In genomic region chr3:168342946-168343856, GRCh38 we compare ENCODE assay signal across 18 cellular contexts.
A peak's percentile ranks its signal among the peaks of the same experiment; 100 is the strongest.
DNase-seq lines count a peak whose midpoint lies in the region; ATAC-seq, FAIRE-seq and TF ChIP-seq lines count a peak whose summit lies in the region.
"Had no signal": no experiment of that assay in that cellular context is flagged by ENCODE, and none has a peak within 500 bp of the region (broad histone marks: within the 10 kb centered on the region; RNA-seq: fewer than 3 reads in every experiment).

No MANE protein-coding gene starts in this region.

- peak overlapping the region; percentile 85 for H3K4ac ChIP-seq in mesendoderm (ENCODE audit: low read depth, low read length)

- peak overlapping the region; percentile 49 for H2BK5ac ChIP-seq in mesendoderm (ENCODE audit: low read length)

- H2BK120ac ChIP-seq in mesendoderm (ENCODE audit: low read depth, low read length): no peak overlapping the region

- WGBS in mesendoderm (ENCODE audit: extremely low coverage, insufficient coverage, low lambda C conversion rate): no CpG with 5 or more reads among the region's 9 CpGs

- no peak overlapping the region for H4K8ac ChIP-seq in mesendoderm (ENCODE audit: low read depth, low read length)

- TF ChIP-seq CTCF in bronchial epithelial cell (IDR thresholded peaks at IDR 0.05; ENCODE audit: insufficient read depth, low read length, severe bottlenecking): no peak

- H3K9ac ChIP-seq in mesendoderm (ENCODE audit: low read length): peak overlapping the region; percentile 25

- H3K27me3 ChIP-seq in bronchial epithelial cell (ENCODE audit: control insufficient read depth, insufficient read depth, low read length) (no peaks in the 10 kb centered on the region), mesendoderm (ENCODE audit: insufficient read depth, low read length, poor library complexity) (no peaks in the 10 kb centered on the region)
- H3K27me3 ChIP-seq: MG63 had no signal

- H3K4me1 ChIP-seq in mesendoderm (ENCODE audit: control insufficient read depth, low read depth, low read length): peaks cover 18% of the 10 kb centered on the region
- H3K4me1 ChIP-seq: A549, Caco-2 had no signal

- peak; percentile 35 for DNase-seq in Daoy (ENCODE audit: low read depth)
- DNase-seq in NCI-H69 (lab: John Stamatoyannopoulos, UW): peak; percentile 49
- peak; percentile 21 for DNase-seq in bronchial epithelial cell (ENCODE audit: low read depth)
- no peak for DNase-seq in mesendoderm
- DNase-seq in activated CD8-positive, alpha-beta T cell treated with anti-CD3 and anti-CD28 coated beads, Interleukin-2, amount 10 ng/mL, durations not matched to agents 7 days and 5 days: no peak
- DNase-seq in stimulated activated CD4-positive, alpha-beta T cell treated with anti-CD3 and anti-CD28 coated beads, Interleukin-4, amount 100 ng/mL, for 4 hours: no peak
- DNase-seq: Caco-2, HCEC 1CT, MG63, NCI-H1105, NCI-H187, NCI-H2171 treated with DMSO at 0.1 percent for 48 hours, RPMI8226 had no signal

- no peak overlapping the region for H3K4me2 ChIP-seq in mesendoderm (ENCODE audit: low read length)
- H3K4me2 ChIP-seq: A549 had no signal

- FAIRE-seq in bronchial epithelial cell (lab: Jason Lieb, UNC): no peak
- FAIRE-seq: A549, GM12878, GM18507 had no signal

- no peak overlapping the region for H3K27ac ChIP-seq in mesendoderm (ENCODE audit: low read depth, low read length)
- H3K27ac ChIP-seq: A549 had no signal

- no peak overlapping the region for H3K4me3 ChIP-seq in bronchial epithelial cell (ENCODE audit: low read depth, low read length)
- no peak overlapping the region for H3K4me3 ChIP-seq in mesendoderm (ENCODE audit: low read length)
- H3K4me3 ChIP-seq: A549, GM12878, MG63 had no signal

- H3K4me1 Mint-ChIP-seq in activated CD8-positive, alpha-beta T cell treated with anti-CD3 and anti-CD28 coated beads, Interleukin-2, amount 10 ng/mL, durations not matched to agents 7 days and 5 days (ENCODE audit: low read depth): no peaks in the 10 kb centered on the region
- H3K4me1 Mint-ChIP-seq: CD14-positive monocyte had no signal

- peak overlapping the region; percentile 7 for H3K23ac ChIP-seq in mesendoderm (ENCODE audit: low read length)

- no peaks in the 10 kb centered on the region for H3K79me2 ChIP-seq in mesendoderm (ENCODE audit: control insufficient read depth, insufficient read depth, low read length)

- H4K5ac ChIP-seq in mesendoderm (ENCODE audit: low read length): peak overlapping the region; percentile 84

- H3K36me3 Mint-ChIP-seq in activated CD8-positive, alpha-beta T cell treated with anti-CD3 and anti-CD28 coated beads, Interleukin-2, amount 10 ng/mL, durations not matched to agents 7 days and 5 days (ENCODE audit: low read depth): no peaks in the 10 kb centered on the region
- H3K36me3 Mint-ChIP-seq: CD14-positive monocyte had no signal

- POLR2A ChIA-PET in activated CD8-positive, alpha-beta T cell treated with anti-CD3 and anti-CD28 coated beads, Interleukin-2, amount 10 ng/mL, durations not matched to agents 7 days and 5 days (lab: Charles Lee): no interaction called here

- H3K4me3 Mint-ChIP-seq in activated CD8-positive, alpha-beta T cell treated with anti-CD3 and anti-CD28 coated beads, Interleukin-2, amount 10 ng/mL, durations not matched to agents 7 days and 5 days: no peak overlapping the region
- H3K4me3 Mint-ChIP-seq: CD14-positive monocyte had no signal

- H3K79me1 ChIP-seq in mesendoderm (ENCODE audit: low read length): no peaks in the 10 kb centered on the region

- H3K36me3 ChIP-seq in bronchial epithelial cell (ENCODE audit: control insufficient read depth, insufficient read depth, low read length): no peaks in the 10 kb centered on the region
- no peaks in the 10 kb centered on the region for H3K36me3 ChIP-seq in mesendoderm (ENCODE audit: control insufficient read depth, insufficient read depth, low read length)
- H3K36me3 ChIP-seq: MG63 had no signal

- no peaks in the 10 kb centered on the region for H3K9me3 Mint-ChIP-seq in activated CD8-positive, alpha-beta T cell treated with anti-CD3 and anti-CD28 coated beads, Interleukin-2, amount 10 ng/mL, durations not matched to agents 7 days and 5 days (ENCODE audit: insufficient read depth)

- H3K27ac Mint-ChIP-seq in activated CD8-positive, alpha-beta T cell treated with anti-CD3 and anti-CD28 coated beads, Interleukin-2, amount 10 ng/mL, durations not matched to agents 7 days and 5 days: no peak overlapping the region
- H3K27ac Mint-ChIP-seq: CD14-positive monocyte had no signal

- peak overlapping the region; percentile 4 for H2AK5ac ChIP-seq in mesendoderm (ENCODE audit: low read length)

- H2BK15ac ChIP-seq in mesendoderm (replicated peaks; ENCODE audit: low read depth): peak overlapping the region; percentile 8

- no peak for ATAC-seq in HG02840 (IDR thresholded peaks at IDR 0.05; ENCODE audit: low FRiP score, unreplicated experiment)
- ATAC-seq in activated CD8-positive, alpha-beta T cell treated with anti-CD3 and anti-CD28 coated beads, Interleukin-2, amount 10 ng/mL, durations not matched to agents 7 days and 5 days: no peak
- ATAC-seq: A549, GM12878 had no signal

- peak overlapping the region; percentile 32 for H3K18ac ChIP-seq in mesendoderm (ENCODE audit: low read length)

- H3K27me3 Mint-ChIP-seq in activated CD8-positive, alpha-beta T cell treated with anti-CD3 and anti-CD28 coated beads, Interleukin-2, amount 10 ng/mL, durations not matched to agents 7 days and 5 days (ENCODE audit: low read depth): no peaks in the 10 kb centered on the region

- CTCF ChIA-PET in activated CD8-positive, alpha-beta T cell treated with anti-CD3 and anti-CD28 coated beads, Interleukin-2, amount 10 ng/mL, durations not matched to agents 7 days and 5 days (lab: Charles Lee): no interaction called here

- H3K56ac ChIP-seq in mesendoderm (ENCODE audit: low read length): peak overlapping the region; percentile 61

Comparison
In these comparisons a context has a peak if more than half of its experiments do, and no peak if none do; other contexts are left out.
1. DNase-seq: peak in Daoy (single experiment), NCI-H69 (single experiment) and bronchial epithelial cell (single experiment); none in mesendoderm (single experiment), activated CD8-positive, alpha-beta T cell treated with anti-CD3 and anti-CD28 coated beads, Interleukin-2, amount 10 ng/mL, durations not matched to agents 7 days and 5 days (single experiment) and stimulated activated CD4-positive, alpha-beta T cell treated with anti-CD3 and anti-CD28 coated beads, Interleukin-4, amount 100 ng/mL, for 4 hours (0 of 2).